22 cellular contexts compared by ENCODE assay signal in genomic region chr2:240159251-240159839, GRCh38. TPM values are rescaled to one million over a fixed set of nuclear protein-coding genes. Genes with fewer than 3 reads are reported as not detected.
DNase-seq lines count a peak whose midpoint lies in the region; ATAC-seq and TF ChIP-seq lines count a peak whose summit lies in the region.
"Had no signal": no experiment of that assay in that cellular context is flagged by ENCODE, and none has a peak within 500 bp of the region (broad histone marks: within the 10 kb centered on the region; RNA-seq: fewer than 3 reads in every experiment).

No MANE protein-coding gene starts in this region.

- H4K20me1 ChIP-seq in HCT116 (ENCODE audit: insufficient read depth) (no peaks in the 10 kb centered on the region), neural progenitor cell (ENCODE audit: low read depth) (no peaks in the 10 kb centered on the region), PC-9 (ENCODE audit: insufficient read depth) (no peaks in the 10 kb centered on the region)

- no peaks in the 10 kb centered on the region for H3K4me1 ChIP-seq in HCT116 (ENCODE audit: control insufficient read depth in 1 of 2, insufficient read depth in 2 of 2, low read length in 2 of 2)
- no peaks in the 10 kb centered on the region for H3K4me1 ChIP-seq in RWPE2 (ENCODE audit: insufficient read depth, poor library complexity, severe bottlenecking)
- peaks cover 22% of the 10 kb centered on the region for H3K4me1 ChIP-seq in neural progenitor cell
- no peaks in the 10 kb centered on the region for H3K4me1 ChIP-seq in spleen
- H3K4me1 ChIP-seq in PC-9 (replicated peaks; ENCODE audit: insufficient read depth) = no peaks in the 10 kb centered on the region
- H3K4me1 ChIP-seq: Caco-2 had no signal

- TF ChIP-seq RAD21 in HCT116 (IDR thresholded peaks at IDR 0.05; ENCODE audit: low read depth) = no peak

- TF ChIP-seq POLR2A in HCT116 (IDR thresholded peaks at IDR 0.05; ENCODE audit: borderline replicate concordance, extremely low read depth, insufficient read depth, insufficient read length) (no peak), spleen (IDR thresholded peaks at IDR 0.05) (no peak)

- WGBS in spleen, 5 donors = 80 to 90% (median 86%) methylated on average over 21 of the region's 21 CpGs

- TF ChIP-seq CTCF in HCT116 (IDR thresholded peaks at IDR 0.05 in 2 of 3, conservative IDR thresholded peaks at IDR 0.05 in 1 of 3; ENCODE audit: borderline replicate concordance in 1 of 3, insufficient read depth in 1 of 3, low read depth in 2 of 3, low read length in 2 of 3) (no peak), RWPE2 (IDR thresholded peaks at IDR 0.05; ENCODE audit: poor library complexity, severe bottlenecking) (no peak), neural progenitor cell (IDR thresholded peaks at IDR 0.05) (no peak), spleen (IDR thresholded peaks at IDR 0.05 in 8 of 11, conservative IDR thresholded peaks at IDR 0.05 in 3 of 11) (no peak), PC-9 (conservative IDR thresholded peaks at IDR 0.05) (no peak)

- no peaks in the 10 kb centered on the region for H3K36me3 Mint-ChIP-seq in neural progenitor cell
- H3K36me3 Mint-ChIP-seq: CD8-positive, alpha-beta T cell had no signal

- H3F3A ChIP-seq in neural progenitor cell (ENCODE audit: low read depth) (peaks cover 18% of the 10 kb centered on the region), PC-9 (ENCODE audit: insufficient read depth, low read depth) (peaks cover 14% of the 10 kb centered on the region; the same call in 1 of the 2 replicates)

- H3K9me3 Mint-ChIP-seq in neural progenitor cell = no peaks in the 10 kb centered on the region
- H3K9me3 Mint-ChIP-seq: CD8-positive, alpha-beta T cell had no signal

- H2AFZ ChIP-seq in HCT116 (ENCODE audit: low read depth, low read length, poor library complexity, severe bottlenecking) (no peak overlapping the region), neural progenitor cell (replicated peaks) (no peak overlapping the region), PC-9 (no peak overlapping the region)

- peak overlapping the region; percentile 54 for H3K27ac Mint-ChIP-seq in neural progenitor cell
- H3K27ac Mint-ChIP-seq: CD8-positive, alpha-beta T cell had no signal

- H3K79me2 ChIP-seq in HCT116 (ENCODE audit: insufficient read depth, low read length) = no peaks in the 10 kb centered on the region
- H3K79me2 ChIP-seq in neural progenitor cell (ENCODE audit: low read depth) = no peaks in the 10 kb centered on the region
- H3K79me2 ChIP-seq in PC-9 (ENCODE audit: low read depth) = no peaks in the 10 kb centered on the region

- ATAC-seq in HCT116 = 0 out of 2 replicates have a peak, but pooled peaks have one; percentile 30
- no peak for ATAC-seq in RWPE2 (ENCODE audit: low read depth)
- ATAC-seq in HG03457 (IDR thresholded peaks at IDR 0.05; ENCODE audit: unreplicated experiment) = no peak
- ATAC-seq: CD8-positive, alpha-beta T cell had no signal

- H3K9me3 ChIP-seq in HCT116 (ENCODE audit: control insufficient read depth in 1 of 2, insufficient read depth in 1 of 2, low read depth in 1 of 2, low read length in 2 of 2) = no peaks in the 10 kb centered on the region
- H3K9me3 ChIP-seq in RWPE2 (ENCODE audit: severe bottlenecking) = no peaks in the 10 kb centered on the region
- H3K9me3 ChIP-seq in neural progenitor cell (ENCODE audit: low read depth) = no peaks in the 10 kb centered on the region
- H3K9me3 ChIP-seq in spleen = no peaks in the 10 kb centered on the region
- H3K9me3 ChIP-seq in PC-9 (ENCODE audit: insufficient read depth, low read depth) = no peaks in the 10 kb centered on the region
- H3K9me3 ChIP-seq: Caco-2 had no signal

- H3K4me3 Mint-ChIP-seq in neural progenitor cell = no peak overlapping the region
- H3K4me3 Mint-ChIP-seq: CD8-positive, alpha-beta T cell had no signal

- H3K27ac ChIP-seq in HCT116 (ENCODE audit: low read depth, low read length) (no peak overlapping the region), RWPE2 (ENCODE audit: poor library complexity, severe bottlenecking) (no peak overlapping the region), neural progenitor cell (no peak overlapping the region), spleen (no peak overlapping the region), PC-9 (no peak overlapping the region)
- H3K27ac ChIP-seq: C4-2B had no signal

- no peaks in the 10 kb centered on the region for H3K36me3 ChIP-seq in HCT116 (ENCODE audit: control insufficient read depth in 1 of 2, insufficient read depth in 2 of 2, low read length in 2 of 2)
- no peaks in the 10 kb centered on the region for H3K36me3 ChIP-seq in RWPE2 (ENCODE audit: low read depth)
- H3K36me3 ChIP-seq in neural progenitor cell = no peaks in the 10 kb centered on the region
- no peaks in the 10 kb centered on the region for H3K36me3 ChIP-seq in spleen
- H3K36me3 ChIP-seq in PC-9 (ENCODE audit: low read depth) = no peaks in the 10 kb centered on the region

- BruUV-seq in HCT116 (replicated peaks; lab: Mats Ljungman, UMichigan) (no TSS peak), PC-9 (replicated peaks; lab: Mats Ljungman, UMichigan) (no TSS peak)

- H3K4me1 Mint-ChIP-seq in neural progenitor cell = peaks cover 22% of the 10 kb centered on the region

- H3K27me3 ChIP-seq in HCT116 (ENCODE audit: insufficient read depth, low read length) (no peaks in the 10 kb centered on the region), RWPE2 (ENCODE audit: insufficient read depth, poor library complexity, severe bottlenecking) (no peaks in the 10 kb centered on the region), neural progenitor cell (no peaks in the 10 kb centered on the region), spleen (replicated peaks in 1 of 7) (peaks cover 0 to 16% (median 0%) of the 10 kb centered on the region in 7 donors), PC-9 (ENCODE audit: insufficient read depth, low read depth) (peaks cover 35% of the 10 kb centered on the region)

- CTCF ChIA-PET in HCT116 (lab: Charles Lee) (no interaction called here), PC-9 (lab: Charles Lee) (no interaction called here)

- H3K9ac ChIP-seq in HCT116 (ENCODE audit: low read length) (no peak overlapping the region), neural progenitor cell (no peak overlapping the region)

- intact Hi-C loops in HCT116 (cut with micrococcal nuclease) (no loop called here), spleen (cut with DNase I; ENCODE audit: low total_unique reads) (no loop called here), PC-9 (cut with micrococcal nuclease; ENCODE audit: unreplicated experiment) (loop anchor here (10.0 kb wide), 1 partner anchor 405 kb away; the partner anchor contains the start of genes DUSP28 and RNPEPL1)

- RAD21 ChIA-PET in HCT116 (lab: Charles Lee; ENCODE audit: low non-redundant PET in 1 of 2, low total read pairs in 2 of 2, uncharacterized antibody in 2 of 2, unreplicated experiment in 2 of 2) = no interaction called here

- POLR2A ChIA-PET in HCT116 (lab: Charles Lee) (no interaction called here), PC-9 (lab: Charles Lee; ENCODE audit: unreplicated experiment) (no interaction called here)

- peaks cover 18% of the 10 kb centered on the region for H3K27me3 Mint-ChIP-seq in neural progenitor cell (ENCODE audit: insufficient read depth, low read depth)

- H3K9me2 ChIP-seq in HCT116 (ENCODE audit: insufficient read depth) = no peaks in the 10 kb centered on the region
- H3K9me2 ChIP-seq in PC-9 (ENCODE audit: insufficient read depth) = no peaks in the 10 kb centered on the region

- H3K4me2 ChIP-seq in HCT116 (ENCODE audit: low read length) = no peak overlapping the region
- H3K4me2 ChIP-seq in neural progenitor cell = no peak overlapping the region
- H3K4me2 ChIP-seq in PC-9 = no peak overlapping the region

- H3K4me3 ChIP-seq in HCT116 (replicated peaks in 1 of 2; ENCODE audit: low read depth in 1 of 2, low read length in 2 of 2) (no peak overlapping the region), RWPE2 (ENCODE audit: severe bottlenecking) (no peak overlapping the region), neural progenitor cell (no peak overlapping the region), spleen (no peak overlapping the region), PC-9 (no peak overlapping the region)

- DNase-seq in HCT116 (ENCODE audit: low read depth, low spot score) (no peak), RWPE2 (ENCODE audit: low spot score) (peak; percentile 22), neural progenitor cell (ENCODE audit: low spot score) (no peak), spleen (peak; percentile 65), NCI-H526 treated with DMSO at 0.1 percent for 48 hours (lab: John Stamatoyannopoulos, UW) (no peak), PC-9 (no peak)
- DNase-seq: Caco-2; CD8-positive, alpha-beta T cell; DMS79 treated with DMSO at 0.1 percent for 48 hours; GF-D8; NCI-H1048; NCI-H1417; NCI-H1694; NCI-H2029 treated with DMSO at 0.1 percent for 48 hours; NCI-H446 treated with DMSO at 0.1 percent for 48 hours; NCI-H526; Right ventricle myocardium superior had no signal

TF ChIP-seq in HCT116, 20 proteins besides CTCF, POLR2A, EP300 and RAD21 (continues in another document):
- TF ChIP-seq EZH2phosphoT487 (IDR thresholded peaks at IDR 0.05; ENCODE audit: borderline replicate concordance) (no peak), TCF7L2 (IDR thresholded peaks at IDR 0.05; ENCODE audit: borderline replicate concordance, extremely low read depth, insufficient read depth, insufficient read length) (no peak), CEBPB (IDR thresholded peaks at IDR 0.05; ENCODE audit: low read depth) (no peak)
- TF ChIP-seq, protein P1, sequence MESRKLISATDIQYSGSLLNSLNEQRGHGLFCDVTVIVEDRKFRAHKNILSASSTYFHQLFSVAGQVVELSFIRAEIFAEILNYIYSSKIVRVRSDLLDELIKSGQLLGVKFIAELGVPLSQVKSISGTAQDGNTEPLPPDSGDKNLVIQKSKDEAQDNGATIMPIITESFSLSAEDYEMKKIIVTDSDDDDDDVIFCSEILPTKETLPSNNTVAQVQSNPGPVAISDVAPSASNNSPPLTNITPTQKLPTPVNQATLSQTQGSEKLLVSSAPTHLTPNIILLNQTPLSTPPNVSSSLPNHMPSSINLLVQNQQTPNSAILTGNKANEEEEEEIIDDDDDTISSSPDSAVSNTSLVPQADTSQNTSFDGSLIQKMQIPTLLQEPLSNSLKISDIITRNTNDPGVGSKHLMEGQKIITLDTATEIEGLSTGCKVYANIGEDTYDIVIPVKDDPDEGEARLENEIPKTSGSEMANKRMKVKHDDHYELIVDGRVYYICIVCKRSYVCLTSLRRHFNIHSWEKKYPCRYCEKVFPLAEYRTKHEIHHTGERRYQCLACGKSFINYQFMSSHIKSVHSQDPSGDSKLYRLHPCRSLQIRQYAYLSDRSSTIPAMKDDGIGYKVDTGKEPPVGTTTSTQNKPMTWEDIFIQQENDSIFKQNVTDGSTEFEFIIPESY (IDR thresholded peaks at IDR 0.05; ENCODE audit: extremely low read depth, insufficient replicate concordance, low read length) = no peak

RNA-seq across cellular contexts. Expression of gene OTOS, which starts 18.9 kb away (rescaled TPM):
- not detected for total RNA-seq in HCT116 (2021; ENCODE audit: unreplicated experiment)
- not detected in 2 replicates for polyA plus RNA-seq in HCT116 (2012)
- total RNA-seq in neural progenitor cell (ENCODE audit: low replicate concordance) = not detected in 2 replicates
- total RNA-seq in spleen = not detected
- not detected for polyA plus RNA-seq in spleen
- total RNA-seq in PC-9 (2021) = not detected in 2 replicates
- total RNA-seq: A673; Caco-2; CD8-positive, alpha-beta T cell; HT-29; Right ventricle myocardium superior; SK-MEL-5 had no signal

RNA-seq across cellular contexts. Expression of gene COPS9, which starts 23.2 kb away (rescaled TPM):
- total RNA-seq in HCT116 (2021; ENCODE audit: unreplicated experiment) = 111 TPM
- 92.6 and 147 TPM in 2 replicates for polyA plus RNA-seq in HCT116 (2012)
- total RNA-seq in neural progenitor cell (ENCODE audit: low replicate concordance) = 70.5 and 83.9 TPM in 2 replicates
- 100 to 1,000 TPM in 2 of 7 donors, 10 to 100 TPM in 5; 74.7 to 154 (median 85.7) TPM for total RNA-seq in spleen
- polyA plus RNA-seq in spleen = 100 to 1,000 TPM; 273 to 441 (median 321) TPM
- total RNA-seq in PC-9 (2021) = 202 and 256 TPM in 2 replicates

Comparison
In these comparisons a context has a peak if more than half of its experiments do, and no peak if none do; other contexts are left out.
1. DNase-seq: peak in RWPE2 (single experiment) and spleen (single experiment); none in HCT116 (single experiment), neural progenitor cell (single experiment), NCI-H526 treated with DMSO at 0.1 percent for 48 hours (single experiment) and PC-9 (0 of 2).